In the genomic region with DNA sequence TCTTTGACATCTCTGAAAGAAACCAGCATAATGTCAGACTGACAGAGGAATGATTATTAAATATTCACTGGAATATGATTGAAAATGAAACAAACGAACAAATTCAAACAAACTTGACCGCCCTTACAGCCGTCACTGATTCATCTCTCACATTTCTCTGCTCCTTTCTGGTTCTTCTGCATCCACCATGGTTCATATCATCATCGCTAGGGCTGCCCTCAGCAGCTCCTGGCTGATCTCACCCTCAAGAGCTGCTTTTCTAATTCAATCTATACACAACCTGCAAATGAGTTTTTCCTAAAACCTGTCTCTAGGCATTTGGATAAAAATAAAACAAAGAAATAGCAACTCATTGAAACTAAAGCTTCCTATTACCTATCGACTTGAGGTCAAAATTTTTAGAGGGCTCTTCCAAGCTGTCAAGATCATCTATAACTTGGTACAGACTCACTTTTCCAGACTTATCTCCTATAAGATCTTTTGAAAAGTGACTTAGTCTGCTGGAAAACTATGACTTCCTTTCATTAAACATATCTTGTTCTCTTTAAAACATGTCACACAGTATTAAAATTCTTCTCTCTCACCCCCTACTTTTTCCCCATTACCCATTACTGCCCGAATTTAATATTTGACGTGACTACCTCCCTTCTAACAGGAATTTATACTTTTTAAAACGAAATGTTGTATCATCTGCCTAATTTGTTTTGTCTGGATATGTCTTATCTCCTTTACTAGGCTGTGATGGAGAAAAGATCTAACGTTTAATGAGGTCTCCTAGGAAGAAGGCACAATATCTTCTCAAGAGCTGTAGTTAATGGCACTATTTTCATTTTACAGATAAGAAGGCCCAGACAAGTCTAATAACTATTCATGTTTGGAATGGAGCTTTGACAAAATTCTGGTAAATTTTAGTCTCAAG, we compare ENCODE assay signal across 21 cellular contexts.
A peak's percentile ranks its signal among the peaks of the same experiment; 100 is the strongest.
DNase-seq lines count a peak whose midpoint lies in the region; ATAC-seq, FAIRE-seq and TF ChIP-seq lines count a peak whose summit lies in the region.
"Had no signal": no experiment of that assay in that cellular context is flagged by ENCODE, and none has a peak within 500 bp of the region (broad histone marks: within the 10 kb centered on the region; RNA-seq: fewer than 3 reads in every experiment).

No MANE protein-coding gene starts in this region.

- H3K9me3 ChIP-seq in DND-41 (ENCODE audit: insufficient read depth, low read length, severe bottlenecking) (no peaks in the 10 kb centered on the region), GM12878 (replicated peaks; ENCODE audit: control insufficient read depth, insufficient read depth, low read length) (no peaks in the 10 kb centered on the region), tibial artery (no peaks in the 10 kb centered on the region)
- H3K9me3 ChIP-seq: BE2C, Caco-2 had no signal

- no peak for DNase-seq in DND-41
- DNase-seq in SK-N-DZ (ENCODE audit: low spot score): peak; percentile 52
- no peak for DNase-seq in GM12878 (ENCODE audit: low read depth, low spot score)
- DNase-seq in tibial artery: no peak
- DNase-seq in MCF 10A (ENCODE audit: unreplicated experiment): no peak
- DNase-seq: 8988T; BE2C; Caco-2; CD4-positive, alpha-beta T cell; GDM1; GM23248; HCEC 1CT; HFFc6; IMR-90 had no signal

- SMC1A ChIA-PET in GM12878 (lab: Charles Lee; ENCODE audit: uncharacterized antibody, unreplicated experiment): no interaction called here

- H3K9ac ChIP-seq in DND-41 (ENCODE audit: low read depth, low read length) (no peak overlapping the region), GM12878 (ENCODE audit: control insufficient read depth, insufficient read depth, low read length) (no peak overlapping the region)
- H3K9ac ChIP-seq: GM23248 had no signal

- H3K27me3 ChIP-seq in DND-41 (ENCODE audit: insufficient read depth, low read length, poor library complexity) (no peaks in the 10 kb centered on the region), GM12878 (replicated peaks in 1 of 2; ENCODE audit: control insufficient read depth in 2 of 2, insufficient read depth in 2 of 2, low read length in 1 of 2) (no peaks in the 10 kb centered on the region), tibial artery (no peaks in the 10 kb centered on the region)
- H3K27me3 ChIP-seq: BE2C had no signal

- H3K4me1 ChIP-seq in DND-41 (ENCODE audit: insufficient read depth, low read length): no peaks in the 10 kb centered on the region
- no peaks in the 10 kb centered on the region for H3K4me1 ChIP-seq in GM12878 (ENCODE audit: control insufficient read depth, insufficient read depth, low read length)
- H3K4me1 ChIP-seq in tibial artery: peaks cover 0 to 31% (median 13%) of the 10 kb centered on the region in 4 donors
- H3K4me1 ChIP-seq: Caco-2 had no signal

- TF ChIP-seq CTCF in DND-41 (IDR thresholded peaks at IDR 0.05; ENCODE audit: borderline replicate concordance, extremely low read depth, low read length, poor library complexity, severe bottlenecking) (no peak), GM12878 (IDR thresholded peaks at IDR 0.05 in 2 of 3, conservative IDR thresholded peaks at IDR 0.05 in 1 of 3; ENCODE audit: control insufficient read depth in 2 of 3, extremely low read depth in 1 of 3, insufficient read depth in 1 of 3, low read depth in 3 of 3, low read length in 3 of 3) (no peak), tibial artery (IDR thresholded peaks at IDR 0.05) (no peak), MCF 10A (IDR thresholded peaks at IDR 0.05; ENCODE audit: unreplicated experiment) (no peak)

- H3K27ac ChIP-seq in DND-41 (ENCODE audit: low read length): no peak overlapping the region
- H3K27ac ChIP-seq in GM12878 (ENCODE audit: control insufficient read depth, insufficient read depth): no peak overlapping the region
- peak overlapping the region; percentile 20 to 44 for H3K27ac ChIP-seq in tibial artery
- H3K27ac ChIP-seq: C4-2B, GM23248, HL-60 had no signal

- no peaks in the 10 kb centered on the region for H3K9me3 Mint-ChIP-seq in MCF 10A (ENCODE audit: unreplicated experiment)
- H3K9me3 Mint-ChIP-seq: CD4-positive, alpha-beta T cell had no signal

- H3K36me3 Mint-ChIP-seq in MCF 10A (ENCODE audit: insufficient read depth, unreplicated experiment): no peaks in the 10 kb centered on the region

- H3K4me3 ChIP-seq in DND-41 (ENCODE audit: low read depth in 1 of 2, low read length in 2 of 2) (no peak overlapping the region), GM12878 (no peak overlapping the region), tibial artery (no peak overlapping the region)
- H3K4me3 ChIP-seq: GM23248, K562 had no signal

- BruUV-seq in GM12878 (replicated peaks; lab: Mats Ljungman, UMichigan) (no TSS peak), MCF 10A (replicated peaks; lab: Mats Ljungman, UMichigan) (no TSS peak)

- intact Hi-C loops in GM12878 (cut with micrococcal nuclease; ENCODE audit: unreplicated experiment): no loop called here
- intact Hi-C loops in tibial artery (cut with DNase I; ENCODE audit: low total_unique reads): no loop called here
- intact Hi-C loops in MCF 10A (cut with micrococcal nuclease): no loop called here

- no peaks in the 10 kb centered on the region for H3K79me2 ChIP-seq in DND-41 (ENCODE audit: insufficient read depth, low read length)
- no peaks in the 10 kb centered on the region for H3K79me2 ChIP-seq in GM12878 (ENCODE audit: control insufficient read depth, insufficient read depth, low read length)

- CTCF ChIA-PET in GM12878 (lab: Yijun Ruan, JAX) (no interaction called here), MCF 10A (lab: Yijun Ruan, JAX) (interaction anchor here (1.0 kb wide), 1 partner anchor 18 kb away, joined by 5 read pairs; no protein-coding TSS in a partner anchor)

- RAD21 ChIA-PET in GM12878 (lab: Charles Lee; ENCODE audit: unreplicated experiment): no interaction called here

- no peaks in the 10 kb centered on the region for H3K27me3 Mint-ChIP-seq in MCF 10A (ENCODE audit: insufficient read depth, unreplicated experiment)
- H3K27me3 Mint-ChIP-seq: CD4-positive, alpha-beta T cell had no signal

- H3K27ac Mint-ChIP-seq in MCF 10A (ENCODE audit: low read depth, unreplicated experiment): no peak overlapping the region
- H3K27ac Mint-ChIP-seq: CD4-positive, alpha-beta T cell; HFFc6 had no signal

- no peak for TF ChIP-seq RAD21 in GM12878 (IDR thresholded peaks at IDR 0.05; ENCODE audit: insufficient read depth, low read depth, low read length)

- H4K20me1 ChIP-seq in DND-41 (ENCODE audit: insufficient read depth, low read length) (no peaks in the 10 kb centered on the region), GM12878 (ENCODE audit: control insufficient read depth, insufficient read depth) (no peaks in the 10 kb centered on the region)

- no peak overlapping the region for H3K4me2 ChIP-seq in DND-41 (ENCODE audit: insufficient read depth, low read length)
- no peak overlapping the region for H3K4me2 ChIP-seq in GM12878 (ENCODE audit: control insufficient read depth, insufficient read depth)

- FAIRE-seq in GM12878 (lab: Jason Lieb, UNC): no peak
- FAIRE-seq: H54, HTR-8/SVneo, K562 had no signal

- H3K4me1 Mint-ChIP-seq in MCF 10A (ENCODE audit: insufficient read depth, unreplicated experiment): no peaks in the 10 kb centered on the region

- TF ChIP-seq EP300 in GM12878 (IDR thresholded peaks at IDR 0.05; ENCODE audit: borderline replicate concordance in 1 of 2, control insufficient read depth in 1 of 2, low read depth in 2 of 2, low read length in 2 of 2): no peak

- H3K36me3 ChIP-seq in DND-41 (ENCODE audit: insufficient read depth, low read length) (no peaks in the 10 kb centered on the region), GM12878 (ENCODE audit: control insufficient read depth in 2 of 2, insufficient read depth in 2 of 2, low read length in 1 of 2) (no peaks in the 10 kb centered on the region), tibial artery (no peaks in the 10 kb centered on the region)
- H3K36me3 ChIP-seq: BE2C had no signal

- H2AFZ ChIP-seq in DND-41 (ENCODE audit: low read depth, low read length) (0 out of 2 replicates have a peak overlapping the region, but pooled peaks have one; percentile 27), GM12878 (ENCODE audit: control insufficient read depth, low read depth, low read length) (no peak overlapping the region)
- H2AFZ ChIP-seq: GM23248 had no signal

- no peak for TF ChIP-seq POLR2A in GM12878 (IDR thresholded peaks at IDR 0.05; ENCODE audit: low read depth, low read length)

- H3K4me3 Mint-ChIP-seq in MCF 10A (ENCODE audit: unreplicated experiment): no peak overlapping the region
- H3K4me3 Mint-ChIP-seq: CD4-positive, alpha-beta T cell; HFFc6 had no signal

- WGBS in GM12878 (ENCODE audit: insufficient coverage, insufficient replicate concordance, low lambda C conversion rate, missing lambda C conversion rate): 32% methylated on average over 9 of the region's 9 CpGs

- POLR2A ChIA-PET in GM12878 (lab: Charles Lee) (no interaction called here), MCF 10A (lab: Yijun Ruan, JAX) (interaction anchor here (0.6 kb wide), 1 partner anchor 56 kb away, joined by 3 read pairs; no protein-coding TSS in a partner anchor)

- in situ Hi-C loops in GM12878 (cut with MboI): no loop called here

- ATAC-seq in DND-41 (ENCODE audit: insufficient read depth, low read depth) (no peak), GM12878 (peak; percentile 60), GM18502 (IDR thresholded peaks at IDR 0.05; ENCODE audit: poor library complexity, unreplicated experiment) (no peak), GM21423 (IDR thresholded peaks at IDR 0.05; ENCODE audit: unreplicated experiment) (no peak)
- ATAC-seq: K562 had no signal

TF ChIP-seq in GM12878, 131 proteins besides CTCF, POLR2A, EP300 and RAD21 (continues in another document):
- TF ChIP-seq, protein P1, sequence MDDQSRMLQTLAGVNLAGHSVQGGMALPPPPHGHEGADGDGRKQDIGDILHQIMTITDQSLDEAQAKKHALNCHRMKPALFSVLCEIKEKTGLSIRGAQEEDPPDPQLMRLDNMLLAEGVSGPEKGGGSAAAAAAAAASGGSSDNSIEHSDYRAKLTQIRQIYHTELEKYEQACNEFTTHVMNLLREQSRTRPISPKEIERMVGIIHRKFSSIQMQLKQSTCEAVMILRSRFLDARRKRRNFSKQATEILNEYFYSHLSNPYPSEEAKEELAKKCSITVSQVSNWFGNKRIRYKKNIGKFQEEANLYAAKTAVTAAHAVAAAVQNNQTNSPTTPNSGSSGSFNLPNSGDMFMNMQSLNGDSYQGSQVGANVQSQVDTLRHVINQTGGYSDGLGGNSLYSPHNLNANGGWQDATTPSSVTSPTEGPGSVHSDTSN (IDR thresholded peaks at IDR 0.05; ENCODE audit: insufficient replicate concordance, low read depth, low read length): no peak
- no peak for TF ChIP-seq TBL1XR1 (IDR thresholded peaks at IDR 0.05; ENCODE audit: low read depth, low read length)
- no peak for TF ChIP-seq PML (IDR thresholded peaks at IDR 0.05; ENCODE audit: low read length)

Comparison
In these comparisons a context has a peak if more than half of its experiments do, and no peak if none do; other contexts are left out.
1. H3K27ac ChIP-seq: peak in tibial artery (2 of 2); none in DND-41 (single experiment) and GM12878 (single experiment).